In the genomic region with DNA sequence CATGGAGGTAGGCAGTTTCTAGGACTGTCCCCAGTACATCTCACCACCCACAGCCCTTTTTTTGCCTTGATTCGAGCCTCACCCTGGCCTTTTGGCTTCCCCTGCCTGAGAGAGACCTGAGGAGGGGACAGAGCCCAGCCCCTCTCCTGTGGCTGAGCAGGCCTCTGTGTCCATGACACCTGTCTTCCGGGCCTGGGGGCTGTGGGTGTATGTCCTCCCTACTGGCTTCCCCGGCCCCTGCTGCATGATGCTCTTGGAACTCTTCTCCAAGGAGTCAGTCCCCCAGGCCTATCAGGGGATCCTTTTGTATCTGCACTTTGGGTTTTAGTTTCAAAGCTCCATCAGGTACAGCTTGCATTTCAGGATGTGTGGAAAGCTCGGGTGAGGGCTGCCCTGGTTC, we compare ENCODE assay signal across 1 cellular context.
TF ChIP-seq lines count a peak whose summit lies in the region.

No MANE protein-coding gene starts in this region.

TF ChIP-seq in GM23338, 12 proteins besides CTCF, POLR2A, EP300 and RAD21 (continued from another document):
- no peak for TF ChIP-seq CREB1 (CRISPR knock-in tag; IDR thresholded peaks at IDR 0.05; ENCODE audit: low read depth)
- TF ChIP-seq NANOG (IDR thresholded peaks at IDR 0.05; ENCODE audit: borderline replicate concordance) = no peak
- TF ChIP-seq REST (IDR thresholded peaks at IDR 0.05; ENCODE audit: unreplicated experiment) = no peak
- no peak for TF ChIP-seq POLR2AphosphoS5 (IDR thresholded peaks at IDR 0.05; ENCODE audit: low read depth)
- TF ChIP-seq JUNB (IDR thresholded peaks at IDR 0.05; ENCODE audit: unreplicated experiment) = no peak
- TF ChIP-seq, protein P1, sequence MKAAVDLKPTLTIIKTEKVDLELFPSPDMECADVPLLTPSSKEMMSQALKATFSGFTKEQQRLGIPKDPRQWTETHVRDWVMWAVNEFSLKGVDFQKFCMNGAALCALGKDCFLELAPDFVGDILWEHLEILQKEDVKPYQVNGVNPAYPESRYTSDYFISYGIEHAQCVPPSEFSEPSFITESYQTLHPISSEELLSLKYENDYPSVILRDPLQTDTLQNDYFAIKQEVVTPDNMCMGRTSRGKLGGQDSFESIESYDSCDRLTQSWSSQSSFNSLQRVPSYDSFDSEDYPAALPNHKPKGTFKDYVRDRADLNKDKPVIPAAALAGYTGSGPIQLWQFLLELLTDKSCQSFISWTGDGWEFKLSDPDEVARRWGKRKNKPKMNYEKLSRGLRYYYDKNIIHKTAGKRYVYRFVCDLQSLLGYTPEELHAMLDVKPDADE (IDR thresholded peaks at IDR 0.05) = no peak
- TF ChIP-seq EZH2phosphoT487 (IDR thresholded peaks at IDR 0.05; ENCODE audit: unreplicated experiment) = no peak
- TF ChIP-seq ZNF331 (CRISPR knock-in tag; IDR thresholded peaks at IDR 0.05; ENCODE audit: low read depth) = no peak
- no peak for TF ChIP-seq STAT1 (IDR thresholded peaks at IDR 0.05; ENCODE audit: unreplicated experiment)
TF ChIP-seq in GM23338: peak in this region for 0.
